ENCODE assay signal across 11 cellular contexts in the genomic region with DNA sequence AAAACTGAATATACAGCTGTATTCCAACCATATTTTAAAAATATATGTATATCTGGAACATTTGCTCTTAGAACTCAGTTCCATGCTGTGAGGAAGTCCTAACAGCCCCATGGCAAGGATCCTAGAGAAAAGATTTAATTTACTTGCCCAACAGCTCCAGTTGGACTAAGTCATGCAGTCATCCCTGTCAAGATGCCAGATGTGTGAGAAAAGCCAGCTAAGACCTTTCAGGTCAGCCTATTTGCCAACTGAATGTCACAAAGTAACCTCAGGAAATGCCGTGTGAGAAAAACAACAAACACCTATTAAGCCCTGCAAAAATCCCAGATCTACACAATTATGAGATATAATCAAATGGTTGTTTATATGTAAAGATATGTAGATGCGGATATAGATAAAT.
DNase-seq lines count a peak whose midpoint lies in the region; ATAC-seq, FAIRE-seq and TF ChIP-seq lines count a peak whose summit lies in the region.
"Had no signal": no experiment of that assay in that cellular context is flagged by ENCODE, and none has a peak within 500 bp of the region (broad histone marks: within the 10 kb centered on the region; RNA-seq: fewer than 3 reads in every experiment).

No MANE protein-coding gene starts in this region.

- H2BK12ac ChIP-seq in H1 (ENCODE audit: low read depth, low read length), result no peak overlapping the region

- FAIRE-seq in H1 (lab: Jason Lieb, UNC), result peak; percentile 36

- H3K56ac ChIP-seq in H1 (replicated peaks; ENCODE audit: insufficient read length, low read depth, low read length), result no peak overlapping the region

- DNase-seq in EL (peak; percentile 85), NCI-H446 treated with DMSO at 0.1 percent for 48 hours (lab: John Stamatoyannopoulos, UW) (peak; percentile 53), H1 (ENCODE audit: low read depth in 1 of 2, low spot score in 2 of 2) (no peak), osteoblast (ENCODE audit: insufficient read length, low spot score, missing footprints) (peak; percentile 60), GM19240 (ENCODE audit: insufficient read length, low spot score) (no peak), NCI-H2081 treated with DMSO at 0.1 percent for 48 hours (lab: John Stamatoyannopoulos, UW) (no peak)
- DNase-seq in CD4-positive, alpha-beta memory T cell, result no peak
- DNase-seq: DND-41; stimulated activated naive CD8-positive, alpha-beta T cell treated with anti-CD3 and anti-CD28 coated beads, Interleukin-15, amount 100 ng/mL, for 72 hours had no signal

- H3K9me3 ChIP-seq in H1 (ENCODE audit: insufficient read depth in 2 of 2, low read depth in 1 of 2, low read length in 1 of 2) (no peaks in the 10 kb centered on the region), osteoblast (ENCODE audit: low read depth, low read length) (no peaks in the 10 kb centered on the region)
- H3K9me3 ChIP-seq in CD4-positive, alpha-beta memory T cell (ENCODE audit: control insufficient read depth in 1 of 2, low read length in 2 of 2), result no peaks in the 10 kb centered on the region

- no peak overlapping the region for H2AK5ac ChIP-seq in H1 (ENCODE audit: low read depth, low read length)

- no peak overlapping the region for H3K4ac ChIP-seq in H1 (replicated peaks; ENCODE audit: insufficient read length, low read depth, low read length)

- TF ChIP-seq RAD21 in H1 (IDR thresholded peaks at IDR 0.05 in 1 of 2, conservative IDR thresholded peaks at IDR 0.05 in 1 of 2; ENCODE audit: low read depth in 2 of 2, low read length in 2 of 2), result no peak

- peaks cover 0 to 8% (median under 1%) of the 10 kb centered on the region in 8 donors for H3K9me3 Mint-ChIP-seq in CD4-positive, alpha-beta memory T cell

- no peak overlapping the region for H3K14ac ChIP-seq in H1 (ENCODE audit: insufficient read length)

- no peak overlapping the region for H3K23ac ChIP-seq in H1 (ENCODE audit: insufficient read length)

- H2BK20ac ChIP-seq in H1 (ENCODE audit: low read length), result no peak overlapping the region

- TF ChIP-seq POLR2A in H1 (IDR thresholded peaks at IDR 0.05; ENCODE audit: control extremely low read depth in 1 of 2, low read depth in 2 of 2, low read length in 2 of 2), result no peak

- H2BK120ac ChIP-seq in H1 (replicated peaks; ENCODE audit: low read depth, low read length), result no peak overlapping the region

- TF ChIP-seq CTCF in H1 (IDR thresholded peaks at IDR 0.05; ENCODE audit: control extremely low read depth in 1 of 3, insufficient read depth in 1 of 3, low read depth in 1 of 3, low read length in 3 of 3) (no peak), osteoblast (IDR thresholded peaks at IDR 0.05; ENCODE audit: extremely low read depth, low read depth, low read length) (no peak)

- 90 to 100% methylated on average over 1 to 2 of the region's 2 CpGs for WGBS in H1 (ENCODE audit: extremely low coverage in 1 of 2, insufficient coverage in 1 of 2, insufficient read length in 1 of 2, insufficient replicate concordance in 2 of 2, low coverage in 1 of 2, low lambda C conversion rate in 2 of 2, missing lambda C conversion rate in 1 of 2), 2 experiments

- no peak for TF ChIP-seq EP300 in H1 (IDR thresholded peaks at IDR 0.05; ENCODE audit: borderline replicate concordance in 1 of 2, low read depth in 2 of 2, low read length in 2 of 2)

- H4K20me1 ChIP-seq in H1 (replicated peaks in 1 of 2; ENCODE audit: control insufficient read depth in 1 of 2, insufficient read depth in 2 of 2, low read length in 2 of 2), result no peaks in the 10 kb centered on the region
- H4K20me1 ChIP-seq in osteoblast (ENCODE audit: insufficient read depth, low read length), result no peaks in the 10 kb centered on the region

- no peaks in the 10 kb centered on the region for H3K23me2 ChIP-seq in H1 (ENCODE audit: low read depth, low read length)

- no peak overlapping the region for H3K9ac ChIP-seq in H1 (replicated peaks in 1 of 4; ENCODE audit: extremely low read depth in 1 of 4, low read depth in 3 of 4, low read length in 3 of 4)

- no peak overlapping the region for H3K27ac ChIP-seq in H1 (ENCODE audit: low read depth, low read length)
- no peak overlapping the region for H3K27ac ChIP-seq in osteoblast (ENCODE audit: low read depth, low read length)
- H3K27ac ChIP-seq in CD4-positive, alpha-beta memory T cell (ENCODE audit: low read depth, low read length), result no peak overlapping the region

- no peak overlapping the region for H2BK15ac ChIP-seq in H1 (ENCODE audit: low read length)

- H3K4me1 Mint-ChIP-seq in CD4-positive, alpha-beta memory T cell, result no peaks in the 10 kb centered on the region
- H3K4me1 Mint-ChIP-seq: stimulated activated naive CD8-positive, alpha-beta T cell treated with anti-CD3 and anti-CD28 coated beads, Interleukin-15, amount 100 ng/mL, for 72 hours had no signal

- no peaks in the 10 kb centered on the region for H3K36me3 Mint-ChIP-seq in CD4-positive, alpha-beta memory T cell

- H4K5ac ChIP-seq in H1 (ENCODE audit: insufficient read length, low read depth, low read length), result no peak overlapping the region

- no peak overlapping the region for H3K18ac ChIP-seq in H1 (ENCODE audit: extremely low read depth, low read length)

- H3K36me3 ChIP-seq in H1 (ENCODE audit: control insufficient read depth in 2 of 4, insufficient read depth in 4 of 4, low read length in 3 of 4) (no peaks in the 10 kb centered on the region), osteoblast (ENCODE audit: insufficient read depth, low read length) (no peaks in the 10 kb centered on the region)
- no peaks in the 10 kb centered on the region for H3K36me3 ChIP-seq in CD4-positive, alpha-beta memory T cell (ENCODE audit: insufficient read depth, low read length)

- no peak overlapping the region for H4K91ac ChIP-seq in H1 (replicated peaks; ENCODE audit: insufficient read length, low read length)

- H3K4me2 ChIP-seq in H1 (ENCODE audit: insufficient read depth in 1 of 2, low read depth in 2 of 2, low read length in 2 of 2), result no peak overlapping the region
- H3K4me2 ChIP-seq in osteoblast (ENCODE audit: insufficient read depth, low read length), result no peak overlapping the region

- no peak overlapping the region for H4K8ac ChIP-seq in H1 (ENCODE audit: extremely low read depth, insufficient read depth, low read length)

- H3K27ac Mint-ChIP-seq in CD4-positive, alpha-beta memory T cell, result no peak overlapping the region
- H3K27ac Mint-ChIP-seq: stimulated activated naive CD8-positive, alpha-beta T cell treated with anti-CD3 and anti-CD28 coated beads, Interleukin-15, amount 100 ng/mL, for 72 hours; T-helper 1 cell treated with Interleukin-12 subunit alpha and Interleukin-12 subunit beta and Interleukin-4 antibody, amounts not matched to agents 30 μg/mL and 1 μg/mL, for 36 hours had no signal

- CTCF ChIA-PET in H1 (lab: Charles Lee; ENCODE audit: partially characterized antibody), result no interaction called here
- CTCF ChIA-PET in CD4-positive, alpha-beta memory T cell (lab: Charles Lee; ENCODE audit: partially characterized antibody), result interaction anchor here (1.1 kb wide), 1 partner anchor 9 kb away, joined by 3 read pairs; no protein-coding TSS in a partner anchor

- no peaks in the 10 kb centered on the region for H3K79me1 ChIP-seq in H1 (ENCODE audit: low read depth, low read length)

- H3K79me2 ChIP-seq in H1 (ENCODE audit: control insufficient read depth in 1 of 2, insufficient read depth in 2 of 2, low read length in 2 of 2) (no peaks in the 10 kb centered on the region), osteoblast (ENCODE audit: insufficient read depth, low read length) (no peaks in the 10 kb centered on the region)

- no peaks in the 10 kb centered on the region for H3K27me3 Mint-ChIP-seq in CD4-positive, alpha-beta memory T cell
- H3K27me3 Mint-ChIP-seq: stimulated activated naive CD8-positive, alpha-beta T cell treated with anti-CD3 and anti-CD28 coated beads, Interleukin-15, amount 100 ng/mL, for 72 hours had no signal

- no peak for ATAC-seq in HG03097 (IDR thresholded peaks at IDR 0.05; ENCODE audit: low FRiP score, unreplicated experiment)
- ATAC-seq: stimulated activated naive CD8-positive, alpha-beta T cell treated with anti-CD3 and anti-CD28 coated beads, Interleukin-15, amount 100 ng/mL, for 72 hours had no signal

- no peak overlapping the region for H3K4me3 Mint-ChIP-seq in CD4-positive, alpha-beta memory T cell
- H3K4me3 Mint-ChIP-seq: stimulated activated naive CD8-positive, alpha-beta T cell treated with anti-CD3 and anti-CD28 coated beads, Interleukin-15, amount 100 ng/mL, for 72 hours; T-helper 1 cell treated with Interleukin-12 subunit alpha and Interleukin-12 subunit beta and Interleukin-4 antibody, amounts not matched to agents 30 μg/mL and 1 μg/mL, for 36 hours had no signal

- POLR2A ChIA-PET in H1 (lab: Charles Lee; ENCODE audit: partially characterized antibody), result no interaction called here
- POLR2A ChIA-PET in CD4-positive, alpha-beta memory T cell (lab: Charles Lee; ENCODE audit: partially characterized antibody), result no interaction called here

- H2AFZ ChIP-seq in H1 (ENCODE audit: low read length), result no peak overlapping the region
- H2AFZ ChIP-seq in osteoblast (ENCODE audit: low read length), result no peak overlapping the region

- no peaks in the 10 kb centered on the region for H3K4me1 ChIP-seq in H1 (replicated peaks in 1 of 4; ENCODE audit: control insufficient read depth in 3 of 4, insufficient read depth in 4 of 4, low read length in 3 of 4)
- peaks cover 39% of the 10 kb centered on the region for H3K4me1 ChIP-seq in osteoblast (ENCODE audit: insufficient read depth, low read length)
- H3K4me1 ChIP-seq in CD4-positive, alpha-beta memory T cell (ENCODE audit: insufficient read depth, low read length), result no peaks in the 10 kb centered on the region

- H3K4me3 ChIP-seq in H1 (ENCODE audit: extremely low read depth in 1 of 4, insufficient read depth in 2 of 4, low read depth in 3 of 4, low read length in 4 of 4), result no peak overlapping the region
- H3K4me3 ChIP-seq in osteoblast (ENCODE audit: insufficient read depth, low read length), result no peak overlapping the region
- H3K4me3 ChIP-seq in CD4-positive, alpha-beta memory T cell (ENCODE audit: low read length in 2 of 2), result no peak overlapping the region

- intact Hi-C loops in CD4-positive, alpha-beta memory T cell (cut with micrococcal nuclease), result no loop called here

- no peak overlapping the region for H2BK5ac ChIP-seq in H1 (ENCODE audit: low read depth, low read length)

- H3K27me3 ChIP-seq in H1 (replicated peaks in 1 of 4; ENCODE audit: control insufficient read depth in 3 of 4, extremely low read depth in 1 of 4, insufficient read depth in 3 of 4, low read length in 3 of 4), result no peaks in the 10 kb centered on the region
- H3K27me3 ChIP-seq in osteoblast (ENCODE audit: insufficient read depth, low read length), result no peaks in the 10 kb centered on the region
- no peaks in the 10 kb centered on the region for H3K27me3 ChIP-seq in CD4-positive, alpha-beta memory T cell (ENCODE audit: insufficient read depth, low read length)

Comparison
In these comparisons a context has a peak if more than half of its experiments do, and no peak if none do; other contexts are left out.
1. DNase-seq: peak in EL (single experiment), NCI-H446 treated with DMSO at 0.1 percent for 48 hours (single experiment) and osteoblast (single experiment); none in H1 (0 of 2), CD4-positive, alpha-beta memory T cell (0 of 5), GM19240 (single experiment) and NCI-H2081 treated with DMSO at 0.1 percent for 48 hours (single experiment).